ENCODE assay signal across 8 cellular contexts in genomic region chr11:66115638-66116410, GRCh38. TPM values are rescaled to one million over a fixed set of nuclear protein-coding genes. Genes with fewer than 3 reads are reported as not detected.
A peak's percentile ranks its signal among the peaks of the same experiment; 100 is the strongest.
DNase-seq lines count a peak whose midpoint lies in the region; ATAC-seq and TF ChIP-seq lines count a peak whose summit lies in the region.

No MANE protein-coding gene starts in this region.

- no peak for DNase-seq in DND-41
- peak; percentile 64 for DNase-seq in GM20000 (ENCODE audit: low spot score)
- DNase-seq in left kidney (ENCODE audit: low read depth, low spot score), result peak; percentile 33
- no peak for DNase-seq in C1 segment of cervical spinal cord (lab: John Stamatoyannopoulos, UW)
- DNase-seq in stimulated activated CD4-positive, alpha-beta T cell treated with anti-CD3 and anti-CD28 coated beads, Interleukin-4, amount 100 ng/mL, for 24 hours, result no peak
- no peak for DNase-seq in NOMO-1 treated with DMSO at 0.1 percent for 48 hours (lab: John Stamatoyannopoulos, UW; ENCODE audit: unreplicated experiment)
- no peak for DNase-seq in psoas muscle

- H3K9me2 ChIP-seq in Loucy (replicated peaks; ENCODE audit: low read depth, low read length), result no peaks in the 10 kb centered on the region

- TF ChIP-seq CTCF in DND-41 (IDR thresholded peaks at IDR 0.05; ENCODE audit: borderline replicate concordance, extremely low read depth, low read length, poor library complexity, severe bottlenecking) (no peak), GM20000 (IDR thresholded peaks at IDR 0.05; ENCODE audit: extremely low read depth, missing control alignments) (no peak), Loucy (conservative IDR thresholded peaks at IDR 0.05; ENCODE audit: low read length) (no peak), psoas muscle (IDR thresholded peaks at IDR 0.05) (no peak)

- H3K27me3 ChIP-seq in DND-41 (ENCODE audit: insufficient read depth, low read length, poor library complexity) (no peaks in the 10 kb centered on the region), Loucy (ENCODE audit: insufficient read depth, low read length, poor library complexity, severe bottlenecking) (no peaks in the 10 kb centered on the region), psoas muscle (ENCODE audit: insufficient read depth in 3 of 3, low read length in 2 of 3) (no peaks in the 10 kb centered on the region)

- H4K20me1 ChIP-seq in DND-41 (ENCODE audit: insufficient read depth, low read length) (peaks cover 7% of the 10 kb centered on the region; the same call in 1 of the 2 replicates), Loucy (ENCODE audit: insufficient read depth, low read length, poor library complexity, severe bottlenecking) (peaks cover 14% of the 10 kb centered on the region)

- WGBS in psoas muscle, 3 donors, result 63 to 69% (median 66%) methylated on average over 10 of the region's 10 CpGs

- H3K79me2 ChIP-seq in DND-41 (ENCODE audit: insufficient read depth, low read length) (no peaks in the 10 kb centered on the region; the same call in 1 of the 2 replicates), Loucy (ENCODE audit: insufficient read depth, low read length) (no peaks in the 10 kb centered on the region)

- H3F3A ChIP-seq in Loucy (ENCODE audit: low read depth), result no peaks in the 10 kb centered on the region

- H3K4me2 ChIP-seq in DND-41 (ENCODE audit: insufficient read depth, low read length) (no peak overlapping the region), Loucy (ENCODE audit: low read depth, low read length, poor library complexity, severe bottlenecking) (peak overlapping the region; percentile 60)

- H3K9ac ChIP-seq in DND-41 (ENCODE audit: low read depth, low read length), result no peak overlapping the region
- H3K9ac ChIP-seq in Loucy (ENCODE audit: low read depth, low read length, poor library complexity, severe bottlenecking), result no peak overlapping the region

- ATAC-seq in DND-41 (ENCODE audit: insufficient read depth, low read depth), result peak; percentile 73
- ATAC-seq in psoas muscle, result no peak

- intact Hi-C loops in psoas muscle (cut with DNase I), result no loop called here

- H3K4me3 ChIP-seq in DND-41 (ENCODE audit: low read depth in 1 of 2, low read length in 2 of 2) (no peak overlapping the region), Loucy (ENCODE audit: low read length, poor library complexity, severe bottlenecking) (peak overlapping the region; percentile 40), psoas muscle (no peak overlapping the region)

- peaks cover 7% of the 10 kb centered on the region for H3K4me1 ChIP-seq in DND-41 (ENCODE audit: insufficient read depth, low read length)
- peaks cover 29% of the 10 kb centered on the region for H3K4me1 ChIP-seq in Loucy (ENCODE audit: insufficient read depth, low read length, poor library complexity, severe bottlenecking)
- peaks cover 19% of the 10 kb centered on the region for H3K4me1 ChIP-seq in psoas muscle

- H3K36me3 ChIP-seq in DND-41 (ENCODE audit: insufficient read depth, low read length), result no peaks in the 10 kb centered on the region
- H3K36me3 ChIP-seq in Loucy (ENCODE audit: insufficient read depth, low read length), result no peaks in the 10 kb centered on the region
- no peaks in the 10 kb centered on the region for H3K36me3 ChIP-seq in psoas muscle (ENCODE audit: insufficient read depth in 1 of 2, low read depth in 1 of 2)

- H2AFZ ChIP-seq in DND-41 (ENCODE audit: low read depth, low read length) (no peak overlapping the region), Loucy (ENCODE audit: low read length) (no peak overlapping the region)

- H3K9me3 ChIP-seq in DND-41 (ENCODE audit: insufficient read depth, low read length, severe bottlenecking) (no peaks in the 10 kb centered on the region), Loucy (ENCODE audit: insufficient read depth, low read depth, low read length) (no peaks in the 10 kb centered on the region), psoas muscle (no peaks in the 10 kb centered on the region)

- H3K27ac ChIP-seq in DND-41 (ENCODE audit: low read length), result no peak overlapping the region
- H3K27ac ChIP-seq in psoas muscle, result no peak overlapping the region

RNA-seq across cellular contexts. Expression of gene PACS1, which starts 45.8 kb away (rescaled TPM):
- total RNA-seq in psoas muscle, result 10 to 100 TPM; 16.3 to 27.8 (median 24.9) TPM
- 10 to 100 TPM in 1 of 3 donors, 1 to 10 TPM in 2; 7.4 to 16.0 (median 9.0) TPM for polyA plus RNA-seq in psoas muscle

Comparison
In these comparisons a context has a peak if more than half of its experiments do, and no peak if none do; other contexts are left out.
1. DNase-seq: peak in GM20000 (single experiment) and left kidney (single experiment); none in DND-41 (single experiment), C1 segment of cervical spinal cord (0 of 14), stimulated activated CD4-positive, alpha-beta T cell treated with anti-CD3 and anti-CD28 coated beads, Interleukin-4, amount 100 ng/mL, for 24 hours (single experiment), NOMO-1 treated with DMSO at 0.1 percent for 48 hours (single experiment) and psoas muscle (0 of 2).